24 cellular contexts compared by ENCODE assay signal in the genomic region with DNA sequence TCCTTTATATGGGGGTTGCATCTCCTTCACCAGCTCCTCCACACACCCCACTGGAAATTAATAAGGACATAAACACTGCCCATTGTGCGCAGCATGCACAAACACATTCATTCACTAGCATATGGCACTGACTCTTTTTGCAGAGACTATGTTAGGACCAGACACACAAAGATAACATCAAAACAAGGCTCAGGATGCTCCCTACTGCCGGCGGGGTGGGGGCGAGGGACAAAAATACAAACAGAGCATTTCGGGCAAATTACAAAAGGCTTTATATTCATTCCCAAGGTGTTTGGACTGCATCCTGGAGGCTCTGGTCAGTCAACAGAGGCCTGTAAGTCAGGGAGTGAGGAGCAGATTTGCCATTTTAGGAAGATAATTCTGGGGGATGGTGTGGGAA.
"Had no signal": no experiment of that assay in that cellular context is flagged by ENCODE, and none has a peak within 500 bp of the region (broad histone marks: within the 10 kb centered on the region; RNA-seq: fewer than 3 reads in every experiment).

No MANE protein-coding gene starts in this region.

- H3K36me3 ChIP-seq: colonic mucosa, gastrocnemius medialis, lower lobe of right lung had no signal

- DNase-seq: colonic mucosa; cortex of kidney; effector CD8-positive, alpha-beta T cell; effector memory CD8-positive, alpha-beta T cell; endodermal cell; erythroblast; esophagus squamous epithelium; foreskin fibroblast; foreskin melanocyte; gastrocnemius medialis; glutamatergic neuron; head of caudate nucleus; heart right ventricle; hippocampal formation; left cardiac atrium; left lung; left ventricle myocardium superior; lower lobe of right lung; mesenchymal stem cell; mucosa of descending colon had no signal

- ATAC-seq: effector memory CD8-positive, alpha-beta T cell; esophagus mucosa; gastrocnemius medialis; heart right ventricle; left cardiac atrium; left lung; left ventricle myocardium superior; lower lobe of right lung; mucosa of descending colon had no signal

- H3K27me3 ChIP-seq: colonic mucosa, esophagus squamous epithelium, gastrocnemius medialis, heart right ventricle, left lung had no signal

- H3K9me3 ChIP-seq: colonic mucosa had no signal

- H3K4me1 ChIP-seq: colonic mucosa, esophagus squamous epithelium, gastrocnemius medialis, heart right ventricle, left lung, lower lobe of right lung had no signal

- FAIRE-seq: endometrium, islet of Langerhans, keratinocyte had no signal

- H3K4me3 ChIP-seq: colonic mucosa, esophagus squamous epithelium, gastrocnemius medialis, heart right ventricle, left lung, lower lobe of right lung, mucosa of descending colon had no signal
